Comparison of ENCODE assay signal across 22 cellular contexts in the genomic region with DNA sequence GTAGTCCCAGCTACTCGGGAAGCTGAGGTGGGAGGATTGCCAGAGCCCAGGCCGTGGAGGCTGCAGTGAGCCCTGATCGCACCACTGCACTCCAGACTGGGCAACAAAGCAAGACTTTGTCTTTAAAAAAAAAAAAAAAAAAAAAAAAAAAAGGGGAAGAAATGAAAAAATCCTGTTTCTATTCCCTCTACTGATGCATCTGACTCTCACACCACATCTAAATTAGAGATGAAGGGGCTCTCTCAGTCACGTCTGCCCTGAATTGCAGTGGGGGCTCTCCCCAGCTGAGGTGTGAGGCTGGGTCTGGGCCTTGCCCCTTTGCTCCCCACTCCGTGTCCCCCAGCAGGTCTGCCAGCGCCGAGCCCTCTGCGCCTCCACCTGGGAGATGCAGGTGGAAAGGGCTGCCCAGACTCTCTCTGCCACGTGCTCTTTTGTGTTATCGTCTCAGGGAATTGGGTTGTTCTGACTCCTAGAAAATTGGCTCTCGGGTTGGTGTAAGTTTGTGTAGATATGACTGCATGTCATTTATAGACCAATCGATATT. TPM values are rescaled to one million over a fixed set of nuclear protein-coding genes. Genes with fewer than 3 reads are reported as not detected.
DNase-seq lines count a peak whose midpoint lies in the region; ATAC-seq, FAIRE-seq and TF ChIP-seq lines count a peak whose summit lies in the region.
"Had no signal": no experiment of that assay in that cellular context is flagged by ENCODE, and none has a peak within 500 bp of the region (broad histone marks: within the 10 kb centered on the region; RNA-seq: fewer than 3 reads in every experiment).

No MANE protein-coding gene starts in this region.

- no peak overlapping the region for H3K4ac ChIP-seq in trophoblast cell (ENCODE audit: low read depth, low read length)

- no peak overlapping the region for H3K4me3 Mint-ChIP-seq in T-helper 17 cell
- H3K4me3 Mint-ChIP-seq: CD8-positive, alpha-beta T cell; H9 had no signal

- H3K4me1 Mint-ChIP-seq in T-helper 17 cell, result peaks cover 17% of the 10 kb centered on the region
- H3K4me1 Mint-ChIP-seq: H9 had no signal

- H3K4me2 ChIP-seq in BLaER1 (no peak overlapping the region; the same call in 1 of the 2 replicates), trophoblast cell (ENCODE audit: low read length) (no peak overlapping the region), hepatocyte (no peak overlapping the region)

- H3K79me2 ChIP-seq in trophoblast cell (ENCODE audit: control insufficient read depth, insufficient read depth, low read length, poor library complexity) (no peaks in the 10 kb centered on the region), hepatocyte (peaks cover 7% of the 10 kb centered on the region)

- no peak overlapping the region for H2BK120ac ChIP-seq in trophoblast cell (ENCODE audit: insufficient read depth, low read length, poor library complexity)

- peak overlapping the region; percentile 59 for H3K27ac Mint-ChIP-seq in T-helper 17 cell

- peaks cover 6% of the 10 kb centered on the region for H3K36me3 Mint-ChIP-seq in T-helper 17 cell (ENCODE audit: low read depth)

- H3K27ac ChIP-seq in BLaER1, result peak overlapping the region; percentile 46; the same call in 1 of the 2 replicates
- H3K27ac ChIP-seq in trophoblast cell (ENCODE audit: low read depth, low read length), result no peak overlapping the region
- H3K27ac ChIP-seq in hepatocyte, result no peak overlapping the region
- H3K27ac ChIP-seq: BLaER1 treated with 17β-estradiol and CSF1 and Interleukin-3, amounts not matched to agents 10 nM and 100 nM had no signal

- H3K4me1 ChIP-seq in BLaER1 (peaks cover 40% of the 10 kb centered on the region), trophoblast cell (ENCODE audit: control insufficient read depth in 1 of 2, insufficient read depth in 2 of 2, low read length in 2 of 2) (no peaks in the 10 kb centered on the region), hepatocyte (ENCODE audit: insufficient read depth) (no peaks in the 10 kb centered on the region)

- no peak for ATAC-seq in T-helper 17 cell
- ATAC-seq: CD8-positive, alpha-beta T cell; PC-3 had no signal

- H4K20me1 ChIP-seq in BLaER1 (no peaks in the 10 kb centered on the region), hepatocyte (ENCODE audit: insufficient read depth, poor library complexity, severe bottlenecking) (peaks cover 3% of the 10 kb centered on the region)

- H3K36me3 ChIP-seq in BLaER1, result peaks cover 44% of the 10 kb centered on the region
- peaks cover 4 to 14% of the 10 kb centered on the region in 2 experiments for H3K36me3 ChIP-seq in trophoblast cell (ENCODE audit: control insufficient read depth in 1 of 2, insufficient read depth in 2 of 2, low read length in 2 of 2)
- no peaks in the 10 kb centered on the region for H3K36me3 ChIP-seq in hepatocyte (replicated peaks; ENCODE audit: insufficient read depth, low read depth)

- H4K8ac ChIP-seq in trophoblast cell (ENCODE audit: low read depth, low read length), result no peak overlapping the region

- H3K4me3 ChIP-seq in BLaER1 (no peak overlapping the region), trophoblast cell (ENCODE audit: low read depth, low read length) (no peak overlapping the region), hepatocyte (no peak overlapping the region)
- H3K4me3 ChIP-seq: BLaER1 treated with 17β-estradiol and CSF1 and Interleukin-3, amounts not matched to agents 10 nM and 100 nM had no signal

- H3K9me3 ChIP-seq in BLaER1 (no peaks in the 10 kb centered on the region), T-helper 17 cell (ENCODE audit: control insufficient read depth, low read length, poor library complexity, severe bottlenecking) (no peaks in the 10 kb centered on the region), trophoblast cell (ENCODE audit: insufficient read depth, low read depth, low read length) (no peaks in the 10 kb centered on the region), hepatocyte (ENCODE audit: low read depth) (no peaks in the 10 kb centered on the region)
- H3K9me3 ChIP-seq: BLaER1 treated with 17β-estradiol and CSF1 and Interleukin-3, amounts not matched to agents 10 nM and 100 nM had no signal

- no peak overlapping the region for H3K9ac ChIP-seq in BLaER1
- no peak overlapping the region for H3K9ac ChIP-seq in trophoblast cell (ENCODE audit: low read length)
- H3K9ac ChIP-seq: BLaER1 treated with 17β-estradiol and CSF1 and Interleukin-3, amounts not matched to agents 10 nM and 100 nM had no signal

- no peak overlapping the region for H4K91ac ChIP-seq in trophoblast cell (ENCODE audit: low read depth, low read length)

- no peak for TF ChIP-seq POLR2A in GM12892 (IDR thresholded peaks at IDR 0.05; ENCODE audit: low read depth, low read length)

- H3K18ac ChIP-seq in trophoblast cell (ENCODE audit: low read length), result no peak overlapping the region

- H2AK5ac ChIP-seq in trophoblast cell (ENCODE audit: low read length), result no peak overlapping the region

- no peak overlapping the region for H2BK12ac ChIP-seq in trophoblast cell (ENCODE audit: low read length)

- no peak overlapping the region for H2BK5ac ChIP-seq in trophoblast cell (ENCODE audit: low read depth, low read length, poor library complexity)

- H2AFZ ChIP-seq in trophoblast cell (ENCODE audit: insufficient read depth, low read length, poor library complexity), result no peak overlapping the region
- no peak overlapping the region for H2AFZ ChIP-seq in hepatocyte

- no peak for DNase-seq in GM12892 (ENCODE audit: insufficient read length)
- DNase-seq in T-helper 17 cell, result no peak
- DNase-seq in trophoblast cell, result no peak
- DNase-seq in NCI-H524 treated with DMSO at 0.1 percent for 48 hours (lab: John Stamatoyannopoulos, UW), result no peak
- DNase-seq in hepatocyte (ENCODE audit: low spot score), result no peak
- no peak for DNase-seq in pons (ENCODE audit: low spot score)
- DNase-seq: ACHN; CD8-positive, alpha-beta T cell; DND-41; H9; Karpas-422; NCI-H1092; NCI-H1436; NCI-H2029; NCI-H226; NCI-H510A treated with DMSO at 0.1 percent for 48 hours; PC-3; Right ventricle myocardium superior had no signal

- peak overlapping the region; percentile 63 for H4K12ac ChIP-seq in trophoblast cell (ENCODE audit: low read depth, low read length)

- peak; percentile 44 for FAIRE-seq in GM12892 (lab: Jason Lieb, UNC)
- FAIRE-seq: GM18507, GM19239 had no signal

- WGBS in trophoblast cell (ENCODE audit: extremely low coverage, insufficient coverage, insufficient read length), result no CpG with 5 or more reads among the region's 12 CpGs
- 96% methylated on average over 12 of the region's 12 CpGs for WGBS in hepatocyte (ENCODE audit: low lambda C conversion rate, missing lambda C conversion rate)

- no peak for TF ChIP-seq CTCF in hepatocyte (IDR thresholded peaks at IDR 0.05; ENCODE audit: poor library complexity)

- H3K14ac ChIP-seq in trophoblast cell (ENCODE audit: low read length), result no peak overlapping the region

- no peaks in the 10 kb centered on the region for H3K79me1 ChIP-seq in trophoblast cell (ENCODE audit: low read length)

- H3K23ac ChIP-seq in trophoblast cell (ENCODE audit: low read length), result no peak overlapping the region

- no peaks in the 10 kb centered on the region for H3K9me2 ChIP-seq in hepatocyte (replicated peaks; ENCODE audit: insufficient read depth)

- no peaks in the 10 kb centered on the region for H3K27me3 Mint-ChIP-seq in T-helper 17 cell

- H3K27me3 ChIP-seq in BLaER1 (no peaks in the 10 kb centered on the region), trophoblast cell (ENCODE audit: insufficient read depth, low read length) (no peaks in the 10 kb centered on the region), hepatocyte (no peaks in the 10 kb centered on the region)
- H3K27me3 ChIP-seq: BLaER1 treated with 17β-estradiol and CSF1 and Interleukin-3, amounts not matched to agents 10 nM and 100 nM had no signal

RNA-seq across cellular contexts. Expression of gene TRAPPC12, which starts 30.2 kb away (rescaled TPM):
- 54.3 TPM for polyA plus RNA-seq in GM12892 (2012; ENCODE audit: missing spikeins)
- total RNA-seq in T-helper 17 cell (10 to 100 TPM; 66.5 to 80.4 TPM), hepatocyte (38.7 and 61.2 TPM in 2 replicates)
- 32.2 and 35.8 TPM in 2 replicates for polyA plus RNA-seq in trophoblast cell (2013)
- 49.3 and 66.5 TPM in 2 replicates for polyA plus RNA-seq in hepatocyte

RNA-seq across cellular contexts. Expression of gene EIPR1, which starts 32.1 kb away (rescaled TPM):
- 31.9 TPM for polyA plus RNA-seq in GM12892 (2012; ENCODE audit: missing spikeins)
- total RNA-seq in T-helper 17 cell, result 10 to 100 TPM; 25.1 to 28.5 TPM
- polyA plus RNA-seq in trophoblast cell (2013), result 13.9 and 14.1 TPM in 2 replicates
- 42.3 and 60.9 TPM in 2 replicates for total RNA-seq in hepatocyte
- 26.5 and 27.4 TPM in 2 replicates for polyA plus RNA-seq in hepatocyte
